Comparison of ENCODE assay signal across 8 cellular contexts in genomic region chr15:38073278-38073930, GRCh38.
DNase-seq lines count a peak whose midpoint lies in the region; ATAC-seq and TF ChIP-seq lines count a peak whose summit lies in the region.

No MANE protein-coding gene starts in this region.

- no peaks in the 10 kb centered on the region for H3K9me3 Mint-ChIP-seq in activated B cell treated with CpG ODN at 0.5 μM for 24 hours

- DNase-seq in GM12865 (ENCODE audit: low read depth), result no peak
- no peak for DNase-seq in activated B cell treated with CpG ODN at 0.5 μM for 24 hours
- no peak for DNase-seq in left cardiac atrium
- no peak for DNase-seq in gastrocnemius medialis
- DNase-seq in pons (ENCODE audit: low spot score), result no peak
- DNase-seq in NCI-H2081 treated with DMSO at 0.1 percent for 48 hours (lab: John Stamatoyannopoulos, UW), result no peak

- H3K4me3 ChIP-seq in GM12865 (ENCODE audit: low read depth, low read length) (peak overlapping the region; percentile 63), gastrocnemius medialis (peak overlapping the region; percentile 40 to 66 (median 58))

- peaks cover 7% of the 10 kb centered on the region for H3K27me3 Mint-ChIP-seq in activated B cell treated with CpG ODN at 0.5 μM for 24 hours

- H3K27ac ChIP-seq in gastrocnemius medialis, result peak overlapping the region; percentile 55 to 76 (median 66)

- no peaks in the 10 kb centered on the region for H3K36me3 Mint-ChIP-seq in activated B cell treated with CpG ODN at 0.5 μM for 24 hours (ENCODE audit: low read depth)

- peak overlapping the region; percentile 86 for H3K4me3 Mint-ChIP-seq in activated B cell treated with CpG ODN at 0.5 μM for 24 hours

- in situ Hi-C loops in gastrocnemius medialis (cut with MboI; ENCODE audit: low sequenced_read_pairs in 4 of 4), result no loop called here

- no peaks in the 10 kb centered on the region for H3K36me3 ChIP-seq in gastrocnemius medialis

- intact Hi-C loops in activated B cell treated with CpG ODN at 0.5 μM for 24 hours (cut with micrococcal nuclease) (loop anchor here (2.0 to 5.0 kb wide), 2 partner anchors 179 to 379 kb away; partner anchors contain the start of genes FAM98B and SPRED1), left cardiac atrium (cut with DNase I) (loop anchor here in 1 of 2 donors (5.0 kb wide), 1 partner anchor 179 kb away; the partner anchor contains the start of gene SPRED1), gastrocnemius medialis (cut with DNase I; ENCODE audit: low total_unique reads) (loop anchor here (5.0 to 10.0 kb wide), 2 partner anchors 184 to 321 kb away; no protein-coding TSS in a partner anchor)

- H3K4me1 Mint-ChIP-seq in activated B cell treated with CpG ODN at 0.5 μM for 24 hours, result peaks cover 57% of the 10 kb centered on the region

- TF ChIP-seq CTCF in GM12865 (IDR thresholded peaks at IDR 0.05; ENCODE audit: insufficient read depth, low read depth, low read length, missing control alignments) (no peak), activated B cell treated with CpG ODN at 0.5 μM for 24 hours (IDR thresholded peaks at IDR 0.05) (no peak), gastrocnemius medialis (IDR thresholded peaks at IDR 0.05 in 4 of 5, conservative IDR thresholded peaks at IDR 0.05 in 1 of 5) (no peak)

- peak overlapping the region; percentile 46 for H3K27ac Mint-ChIP-seq in activated B cell treated with CpG ODN at 0.5 μM for 24 hours

- CTCF ChIA-PET in activated B cell treated with CpG ODN at 0.5 μM for 24 hours (lab: Charles Lee), result no interaction called here

- no peak for TF ChIP-seq POLR2A in gastrocnemius medialis (IDR thresholded peaks at IDR 0.05)

- POLR2A ChIA-PET in activated B cell treated with CpG ODN at 0.5 μM for 24 hours (lab: Charles Lee), result interaction anchor here (1.1 kb wide), 1 partner anchor 12 kb away, joined by 3 read pairs; no protein-coding TSS in a partner anchor

- H3K27me3 ChIP-seq in gastrocnemius medialis, result peaks cover 0 to 4% (median 0%) of the 10 kb centered on the region in 3 donors

- peaks cover 5 to 12% of the 10 kb centered on the region in 2 donors for H3K4me1 ChIP-seq in gastrocnemius medialis

- ATAC-seq in activated B cell treated with CpG ODN at 0.5 μM for 24 hours (ENCODE audit: low read depth), result no peak
- ATAC-seq in left cardiac atrium, result peak; percentile 47 to 54
- peak in 1 of 2 donors; percentile 9 for ATAC-seq in gastrocnemius medialis
- ATAC-seq in GM19463 (IDR thresholded peaks at IDR 0.05; ENCODE audit: unreplicated experiment), result no peak
- ATAC-seq in HG03442 (IDR thresholded peaks at IDR 0.05; ENCODE audit: unreplicated experiment), result no peak

- no peaks in the 10 kb centered on the region for H3K9me3 ChIP-seq in gastrocnemius medialis

Comparison
In these comparisons a context has a peak if more than half of its experiments do, and no peak if none do; other contexts are left out.
1. ATAC-seq: peak in left cardiac atrium (2 of 2); none in activated B cell treated with CpG ODN at 0.5 μM for 24 hours (single experiment), GM19463 (single experiment) and HG03442 (single experiment).